9 cellular contexts compared by ENCODE assay signal in the genomic region with DNA sequence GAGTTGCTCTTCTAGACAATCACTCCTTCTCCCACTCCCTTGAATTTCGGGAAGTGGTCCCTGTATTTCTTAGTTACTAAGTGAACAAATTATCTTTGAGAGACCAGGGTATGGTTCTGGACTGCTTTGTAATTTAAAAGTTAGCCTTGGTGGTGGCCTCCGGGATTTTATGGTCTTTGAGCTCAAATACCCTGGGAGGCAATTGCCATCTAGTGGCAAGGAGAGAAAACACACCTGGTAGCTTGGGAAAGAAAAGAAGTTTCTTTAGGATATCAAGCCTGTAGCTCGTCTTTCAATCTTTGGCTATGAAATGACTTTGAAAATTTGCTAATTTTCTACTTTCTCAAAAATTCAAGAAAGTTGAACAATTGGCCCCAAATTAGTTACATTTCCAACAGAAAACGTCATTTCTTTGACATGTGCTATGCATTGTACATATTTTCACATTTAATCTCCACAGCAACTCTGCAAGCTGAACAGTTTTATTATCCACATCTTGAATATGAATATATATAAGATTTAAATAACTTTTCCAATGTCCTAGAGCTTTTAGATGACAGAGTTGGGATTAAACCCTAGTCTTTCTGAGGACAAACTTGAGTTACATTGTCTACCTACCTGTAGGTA. TPM values are rescaled to one million over a fixed set of nuclear protein-coding genes. Genes with fewer than 3 reads are reported as not detected.
DNase-seq lines count a peak whose midpoint lies in the region; ATAC-seq, FAIRE-seq and TF ChIP-seq lines count a peak whose summit lies in the region.
"Had no signal": no experiment of that assay in that cellular context is flagged by ENCODE, and none has a peak within 500 bp of the region (broad histone marks: within the 10 kb centered on the region; RNA-seq: fewer than 3 reads in every experiment).

No MANE protein-coding gene starts in this region.

- DNase-seq in CD4-positive, alpha-beta T cell: peak in 1 of 10 experiments; percentile 2
- DNase-seq in NCI-H774 (lab: John Stamatoyannopoulos, UW) (peak; percentile 50), bronchial epithelial cell (ENCODE audit: low read depth) (peak; percentile 48), GOT3 (lab: John Stamatoyannopoulos, UW) (no peak)
- DNase-seq in effector CD4-positive, alpha-beta T cell: no peak

- peak; percentile 96 to 98 for TF ChIP-seq RAD21 in liver (IDR thresholded peaks at IDR 0.05)

- no peaks in the 10 kb centered on the region for H3K27me3 ChIP-seq in CD4-positive, alpha-beta T cell (ENCODE audit: control insufficient read depth, insufficient read depth, low read length)
- H3K27me3 ChIP-seq in bronchial epithelial cell (ENCODE audit: control insufficient read depth, insufficient read depth, low read length) (no peaks in the 10 kb centered on the region), liver (ENCODE audit: control insufficient read depth in 4 of 4, insufficient read depth in 4 of 4, low read length in 3 of 4) (no peaks in the 10 kb centered on the region)

- H3K9me3 Mint-ChIP-seq in CD4-positive, alpha-beta T cell: no peaks in the 10 kb centered on the region

- CTCF ChIA-PET in CD4-positive, alpha-beta T cell (lab: Charles Lee): interaction anchor here (0.8 to 1.7 kb wide), 7 partner anchors 8 to 379 kb away, joined by 3 to 11 read pairs (median 3); no protein-coding TSS in a partner anchor

- no peaks in the 10 kb centered on the region for H3K9me3 ChIP-seq in CD4-positive, alpha-beta T cell (ENCODE audit: control insufficient read depth, low read length)
- H3K9me3 ChIP-seq in liver (ENCODE audit: control insufficient read depth in 4 of 4, low read length in 3 of 4): no peaks in the 10 kb centered on the region

- H3K4me3 ChIP-seq in GM12875 (ENCODE audit: low read depth, low read length) (no peak overlapping the region), bronchial epithelial cell (ENCODE audit: low read depth, low read length) (no peak overlapping the region), liver (ENCODE audit: low read depth in 1 of 3, low read length in 3 of 3) (no peak overlapping the region)

- ATAC-seq in CD4-positive, alpha-beta T cell (ENCODE audit: poor library complexity): peak; percentile 55
- ATAC-seq in HG03139 (IDR thresholded peaks at IDR 0.05; ENCODE audit: unreplicated experiment): peak; percentile 44

- 3% methylated on average over 4 of the region's 4 CpGs for WGBS in liver

- no peak overlapping the region for H3K27ac ChIP-seq in CD4-positive, alpha-beta T cell (ENCODE audit: low read depth, low read length)
- no peak overlapping the region for H3K27ac ChIP-seq in liver (ENCODE audit: low read depth in 1 of 2, low read length in 2 of 2)

- peaks cover 9% of the 10 kb centered on the region for H3K27me3 Mint-ChIP-seq in CD4-positive, alpha-beta T cell

- no peaks in the 10 kb centered on the region for H3K4me1 Mint-ChIP-seq in CD4-positive, alpha-beta T cell (ENCODE audit: low read depth)

- no peak overlapping the region for H3K9ac ChIP-seq in liver (ENCODE audit: low read depth in 1 of 2, low read length in 2 of 2)

- TF ChIP-seq CTCF in CD4-positive, alpha-beta T cell (IDR thresholded peaks at IDR 0.05): peak; percentile 86
- TF ChIP-seq CTCF in GM12875 (IDR thresholded peaks at IDR 0.05; ENCODE audit: borderline replicate concordance, insufficient read depth, low read depth, low read length) (peak; percentile 77; the same call in 1 of the 2 replicates), bronchial epithelial cell (IDR thresholded peaks at IDR 0.05; ENCODE audit: insufficient read depth, low read length, severe bottlenecking) (peak; percentile 75), liver (IDR thresholded peaks at IDR 0.05; ENCODE audit: low read depth, low read length, missing input control) (peak; percentile 88)

- H3K36me3 Mint-ChIP-seq in CD4-positive, alpha-beta T cell (ENCODE audit: low read depth): no peaks in the 10 kb centered on the region

- no peaks in the 10 kb centered on the region for H3K36me3 ChIP-seq in bronchial epithelial cell (ENCODE audit: control insufficient read depth, insufficient read depth, low read length)
- no peaks in the 10 kb centered on the region for H3K36me3 ChIP-seq in liver (ENCODE audit: control insufficient read depth in 4 of 4, insufficient read depth in 3 of 4, low read depth in 1 of 4, low read length in 3 of 4)

- FAIRE-seq in bronchial epithelial cell (lab: Jason Lieb, UNC): no peak

- H3K27ac Mint-ChIP-seq in CD4-positive, alpha-beta T cell: no peak overlapping the region

- H3K4me3 Mint-ChIP-seq in CD4-positive, alpha-beta T cell: no peak overlapping the region

- intact Hi-C loops in CD4-positive, alpha-beta T cell (cut with DNase I, micrococcal nuclease): loop anchor here (1.0 to 5.0 kb wide), 4 partner anchors 169 to 804 kb away; no protein-coding TSS in a partner anchor

- no peaks in the 10 kb centered on the region for H3K4me1 ChIP-seq in liver (ENCODE audit: control insufficient read depth in 4 of 4, insufficient read depth in 4 of 4, low read length in 3 of 4)

- POLR2A ChIA-PET in CD4-positive, alpha-beta T cell (lab: Charles Lee): interaction anchor here (0.9 to 1.7 kb wide), 3 partner anchors 90 to 378 kb away, joined by 3 to 8 read pairs (median 4); no protein-coding TSS in a partner anchor

TF ChIP-seq in liver, 16 proteins besides CTCF, POLR2A, EP300 and RAD21:
- TF ChIP-seq RXRA (IDR thresholded peaks at IDR 0.05) (no peak), FOXA2 (IDR thresholded peaks at IDR 0.05) (no peak), YY1 (IDR thresholded peaks at IDR 0.05) (no peak), HNF4A (conservative IDR thresholded peaks at IDR 0.05) (peak in 1 of 2 donors; percentile 25), JUND (IDR thresholded peaks at IDR 0.05) (no peak)
- TF ChIP-seq, protein P1, sequence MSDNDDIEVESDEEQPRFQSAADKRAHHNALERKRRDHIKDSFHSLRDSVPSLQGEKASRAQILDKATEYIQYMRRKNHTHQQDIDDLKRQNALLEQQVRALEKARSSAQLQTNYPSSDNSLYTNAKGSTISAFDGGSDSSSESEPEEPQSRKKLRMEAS (IDR thresholded peaks at IDR 0.05): no peak

RNA-seq across cellular contexts. Expression of a gene that starts 39.1 kb away (rescaled TPM):
- total RNA-seq in CD4-positive, alpha-beta T cell: not detected
- total RNA-seq in bronchial epithelial cell (not detected in 2 replicates), liver (not detected)
- polyA plus RNA-seq in liver: not detected
- total RNA-seq: skeletal muscle tissue had no signal

RNA-seq across cellular contexts. Expression of a gene that starts 41.3 kb away (rescaled TPM):
- total RNA-seq in CD4-positive, alpha-beta T cell: not detected
- not detected in 2 replicates for total RNA-seq in bronchial epithelial cell
- not detected for total RNA-seq in liver
- polyA plus RNA-seq in liver: not detected
- total RNA-seq: skeletal muscle tissue had no signal

RNA-seq across cellular contexts. Expression of a gene that starts 58.3 kb away (rescaled TPM):
- not detected for total RNA-seq in CD4-positive, alpha-beta T cell
- total RNA-seq in bronchial epithelial cell (not detected in 2 replicates), liver (1 to 10 TPM in 1 of 2 donors, under 1 TPM in 1; 0.17 to 3.5 TPM)
- under 1 TPM; 0.15 to 0.55 TPM for polyA plus RNA-seq in liver

Comparison
In these comparisons a context has a peak if more than half of its experiments do, and no peak if none do; other contexts are left out.
1. DNase-seq: peak in NCI-H774 (single experiment) and bronchial epithelial cell (single experiment); none in effector CD4-positive, alpha-beta T cell (single experiment) and GOT3 (single experiment).
2. Peak in every context shown above with its lines, with median percentiles within 50 percentile points of each other: CTCF ChIP-seq.